ENCODE assay signal across 14 cellular contexts in genomic region chr11:3659595-3660515, GRCh38. TPM values are rescaled to one million over a fixed set of nuclear protein-coding genes. Genes with fewer than 3 reads are reported as not detected.
"Had no signal": no experiment of that assay in that cellular context is flagged by ENCODE, and none has a peak within 500 bp of the region (broad histone marks: within the 10 kb centered on the region; RNA-seq: fewer than 3 reads in every experiment).

No MANE protein-coding gene starts in this region.

- H3K4me3 ChIP-seq: gastrocnemius medialis, heart right ventricle, lung, prostate gland had no signal

- H3K4me1 ChIP-seq: gastrocnemius medialis, heart right ventricle, prostate gland had no signal

- H3K9me3 ChIP-seq: gastrocnemius medialis, heart right ventricle, prostate gland had no signal

- H3K27me3 ChIP-seq: gastrocnemius medialis had no signal

- DNase-seq: activated CD4-positive, CD25-positive, alpha-beta regulatory T cell; activated effector memory CD4-positive, alpha-beta T cell treated with Interleukin-2 at 50 U/mL for 16 hours; effector memory CD8-positive, alpha-beta T cell; gastrocnemius medialis; heart right ventricle; nucleus accumbens; stimulated activated CD4-positive, alpha-beta T cell treated with anti-CD3 and anti-CD28 coated beads, Interleukin-12 subunit alpha, Interleukin-12 subunit beta, amount 100 ng/mL, for 4 hours; stimulated activated naive CD4-positive, alpha-beta T cell; T-helper 17 cell had no signal

- ATAC-seq: effector memory CD8-positive, alpha-beta T cell; gastrocnemius medialis; naive thymus-derived CD8-positive, alpha-beta T cell; T-helper 17 cell had no signal

- H3K27ac ChIP-seq: epithelial cell of prostate, heart right ventricle, prostate gland had no signal

- H3K36me3 ChIP-seq: prostate gland had no signal

RNA-seq across cellular contexts. Expression of gene ART1, which starts 14.9 kb away (rescaled TPM):
- total RNA-seq: naive thymus-derived CD8-positive, alpha-beta T cell; prostate gland; T-helper 17 cell had no signal
- polyA plus RNA-seq: keratinocyte; naive thymus-derived CD8-positive, alpha-beta T cell had no signal

RNA-seq across cellular contexts. Expression of gene ART5, which starts 18.1 kb away (rescaled TPM):
- total RNA-seq: naive thymus-derived CD8-positive, alpha-beta T cell; T-helper 17 cell had no signal
- polyA plus RNA-seq: keratinocyte; naive thymus-derived CD8-positive, alpha-beta T cell had no signal
